In the genomic region with DNA sequence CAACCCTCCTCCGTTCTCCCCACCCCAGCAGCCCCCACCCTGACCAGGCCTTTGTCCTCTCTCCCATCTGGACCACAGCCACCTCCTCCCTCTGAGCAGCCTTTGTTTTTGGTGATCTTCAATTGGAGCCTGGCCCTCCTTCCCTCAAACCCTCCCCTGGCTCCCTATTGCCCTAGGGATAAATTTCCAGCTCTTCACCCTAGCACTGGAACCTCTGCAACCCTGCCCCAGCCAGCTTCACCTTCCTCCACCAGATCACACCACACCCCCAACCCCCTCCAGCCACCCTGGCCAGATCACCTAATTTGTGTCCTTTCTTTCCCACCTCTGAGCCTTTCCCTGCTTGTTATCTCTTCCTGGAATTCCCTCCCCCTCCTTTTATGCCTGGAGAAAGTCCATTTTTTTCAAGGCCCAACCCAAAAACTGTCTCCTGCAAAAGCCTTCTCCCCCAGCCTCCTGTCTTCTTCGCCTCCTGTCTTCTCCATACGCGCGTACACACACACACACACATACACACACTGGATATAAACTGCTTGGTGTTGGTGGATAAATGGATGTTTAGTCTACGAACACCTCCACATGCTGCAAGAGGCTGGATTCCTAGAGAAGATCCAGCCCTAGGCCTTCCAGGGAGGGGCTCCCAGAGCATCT, we compare ENCODE assay signal across 1 cellular context.
TF ChIP-seq lines count a peak whose summit lies in the region.

No MANE protein-coding gene starts in this region.

TF ChIP-seq in HEK293, 187 proteins besides CTCF, POLR2A, EP300 and RAD21 (continued from another document):
- TF ChIP-seq, protein P1, sequence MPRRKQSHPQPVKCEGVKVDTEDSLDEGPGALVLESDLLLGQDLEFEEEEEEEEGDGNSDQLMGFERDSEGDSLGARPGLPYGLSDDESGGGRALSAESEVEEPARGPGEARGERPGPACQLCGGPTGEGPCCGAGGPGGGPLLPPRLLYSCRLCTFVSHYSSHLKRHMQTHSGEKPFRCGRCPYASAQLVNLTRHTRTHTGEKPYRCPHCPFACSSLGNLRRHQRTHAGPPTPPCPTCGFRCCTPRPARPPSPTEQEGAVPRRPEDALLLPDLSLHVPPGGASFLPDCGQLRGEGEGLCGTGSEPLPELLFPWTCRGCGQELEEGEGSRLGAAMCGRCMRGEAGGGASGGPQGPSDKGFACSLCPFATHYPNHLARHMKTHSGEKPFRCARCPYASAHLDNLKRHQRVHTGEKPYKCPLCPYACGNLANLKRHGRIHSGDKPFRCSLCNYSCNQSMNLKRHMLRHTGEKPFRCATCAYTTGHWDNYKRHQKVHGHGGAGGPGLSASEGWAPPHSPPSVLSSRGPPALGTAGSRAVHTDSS (tag by site-specific recombination; IDR thresholded peaks at IDR 0.05): no peak
